In the genomic region with DNA sequence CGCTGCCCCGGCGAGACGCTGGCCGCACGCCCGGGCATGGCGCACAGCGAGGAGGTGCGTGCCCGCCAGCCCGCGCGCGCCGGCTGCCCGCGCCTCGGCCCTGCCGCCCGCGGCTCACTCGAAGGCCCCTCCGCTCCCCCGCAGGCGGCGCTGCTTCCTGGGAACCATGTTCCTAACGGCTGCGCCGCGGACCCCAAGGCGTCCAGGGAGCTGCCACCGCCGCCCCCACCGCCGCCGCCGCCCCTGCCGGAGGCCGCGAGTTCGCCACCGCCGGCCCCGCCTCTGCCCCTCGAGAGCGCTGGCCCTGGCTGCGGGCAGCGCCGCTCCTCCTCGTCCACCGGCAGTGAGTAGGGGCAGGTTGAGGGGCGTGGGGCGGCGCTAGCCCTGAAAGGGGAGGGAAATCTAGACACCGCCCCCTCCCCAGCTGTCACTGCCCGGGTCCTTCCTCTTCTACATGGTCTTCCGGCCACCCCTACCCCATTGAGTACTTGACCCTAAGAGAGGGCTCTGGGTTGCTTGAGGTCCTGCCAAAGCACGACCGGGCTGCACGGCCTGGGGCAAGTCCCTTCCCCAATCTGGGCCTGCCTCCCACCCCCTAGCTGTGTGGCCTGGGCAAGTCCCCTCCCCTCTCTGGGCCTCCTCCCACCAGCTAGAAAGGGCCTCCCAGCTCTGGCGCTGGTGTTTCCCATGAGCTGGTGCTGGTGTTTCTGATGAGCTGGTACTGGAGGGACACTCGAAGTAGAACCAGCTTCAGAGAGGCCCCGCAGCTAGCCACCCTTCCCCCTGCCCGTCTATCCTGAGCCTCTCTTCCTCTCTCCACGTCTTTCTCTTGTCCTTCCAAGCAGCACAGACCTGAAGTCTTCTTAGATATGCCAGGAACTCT, we compare ENCODE assay signal across 8 cellular contexts. TPM values are rescaled to one million over a fixed set of nuclear protein-coding genes. Genes with fewer than 3 reads are reported as not detected.
DNase-seq lines count a peak whose midpoint lies in the region; ATAC-seq, FAIRE-seq and TF ChIP-seq lines count a peak whose summit lies in the region.

No MANE protein-coding gene starts in this region.

- H3K9me3 ChIP-seq in keratinocyte (ENCODE audit: control insufficient read depth, low read depth, low read length), result no peaks in the 10 kb centered on the region

- H3K27me3 ChIP-seq in keratinocyte (ENCODE audit: control insufficient read depth, extremely low read depth, insufficient read depth, low read length), result peaks cover 55% of the 10 kb centered on the region

- no peak for TF ChIP-seq CTCF in keratinocyte (optimal IDR thresholded peaks at IDR 0.05 in 1 of 3, IDR thresholded peaks at IDR 0.05 in 1 of 3, conservative IDR thresholded peaks at IDR 0.05 in 1 of 3; ENCODE audit: extremely low read depth in 1 of 3, insufficient read depth in 2 of 3, low read length in 3 of 3)

- peaks cover 29% of the 10 kb centered on the region for H3K4me1 Mint-ChIP-seq in activated T-cell treated with anti-CD3 and anti-CD28 coated beads, Interleukin-2, amount 50 U/mL, for 4 hours (ENCODE audit: low read depth)

- dilution Hi-C loops in keratinocyte (cut with MboI; ENCODE audit: extremely low pct_ligation_motif_present, low sequenced_read_pairs), result no loop called here

- no peak overlapping the region for H3K9ac ChIP-seq in keratinocyte (ENCODE audit: control insufficient read depth, extremely low read depth, insufficient read depth, low read length)

- no peaks in the 10 kb centered on the region for H3K36me3 Mint-ChIP-seq in activated T-cell treated with anti-CD3 and anti-CD28 coated beads, Interleukin-2, amount 50 U/mL, for 4 hours (ENCODE audit: insufficient read depth)

- no peaks in the 10 kb centered on the region for H3K9me3 Mint-ChIP-seq in activated T-cell treated with anti-CD3 and anti-CD28 coated beads, Interleukin-2, amount 50 U/mL, for 4 hours

- ATAC-seq in activated T-cell treated with anti-CD3 and anti-CD28 coated beads, Interleukin-2, amount 50 U/mL, for 4 hours, result peak; percentile 38 to 53
- ATAC-seq in GM18867 (IDR thresholded peaks at IDR 0.05; ENCODE audit: unreplicated experiment) (no peak), HG02840 (IDR thresholded peaks at IDR 0.05; ENCODE audit: low FRiP score, unreplicated experiment) (no peak)

- no peaks in the 10 kb centered on the region for H3K79me2 ChIP-seq in keratinocyte (ENCODE audit: control insufficient read depth, insufficient read depth, low read length)

- H3K9me1 ChIP-seq in keratinocyte (ENCODE audit: control insufficient read depth, extremely low read depth, insufficient read depth, low read length), result no peaks in the 10 kb centered on the region

- H3K4me2 ChIP-seq in keratinocyte (ENCODE audit: control insufficient read depth, extremely low read depth, insufficient read depth, low read depth, low read length), result peak overlapping the region; percentile 22

- no peak overlapping the region for H3K27ac ChIP-seq in keratinocyte (ENCODE audit: control insufficient read depth, insufficient read depth, low read length)

- H3K4me3 Mint-ChIP-seq in activated T-cell treated with anti-CD3 and anti-CD28 coated beads, Interleukin-2, amount 50 U/mL, for 4 hours, result no peak overlapping the region

- H4K20me1 ChIP-seq in keratinocyte (ENCODE audit: control insufficient read depth, extremely low read depth, insufficient read depth, low read length), result no peaks in the 10 kb centered on the region

- no peak for FAIRE-seq in keratinocyte (lab: Jason Lieb, UNC)

- H2AFZ ChIP-seq in keratinocyte (ENCODE audit: control insufficient read depth, low read length), result no peak overlapping the region

- H3K27me3 Mint-ChIP-seq in activated T-cell treated with anti-CD3 and anti-CD28 coated beads, Interleukin-2, amount 50 U/mL, for 4 hours (ENCODE audit: low read depth), result peaks cover 56% of the 10 kb centered on the region

- DNase-seq in stimulated activated CD4-positive, alpha-beta T cell treated with anti-CD3 and anti-CD28 coated beads, Interleukin-4, amount 100 ng/mL, for 24 hours, result peak; percentile 32
- DNase-seq in stimulated activated CD4-positive, alpha-beta T cell treated with anti-CD3 and anti-CD28 coated beads, Interleukin-15, amount 100 ng/mL, for 24 hours, result no peak
- DNase-seq in activated T-cell treated with anti-CD3 and anti-CD28 coated beads, Interleukin-2, amount 50 U/mL, for 4 hours, result no peak
- DNase-seq in keratinocyte (ENCODE audit: low read depth, low spot score) (no peak), KG1 (lab: John Stamatoyannopoulos, UW) (no peak), GM19240 (ENCODE audit: insufficient read length, low spot score) (no peak)

- no peak overlapping the region for H3K4me3 ChIP-seq in keratinocyte (ENCODE audit: control insufficient read depth in 2 of 3, extremely low read depth in 1 of 3, insufficient read depth in 2 of 3, low read depth in 1 of 3, low read length in 3 of 3)

- H3K36me3 ChIP-seq in keratinocyte (ENCODE audit: control insufficient read depth in 2 of 2, extremely low read depth in 1 of 2, insufficient read depth in 2 of 2, low read length in 2 of 2), result no peaks in the 10 kb centered on the region

- no peaks in the 10 kb centered on the region for H3K4me1 ChIP-seq in keratinocyte (ENCODE audit: control insufficient read depth, extremely low read depth, insufficient read depth, low read length)

RNA-seq across cellular contexts. Expression of a gene that starts 17.0 kb away (rescaled TPM):
- 100 to 1,000 TPM; 137 to 149 (median 145) TPM for total RNA-seq in activated T-cell treated with anti-CD3 and anti-CD28 coated beads, Interleukin-2, amount 50 U/mL, for 4 hours
- polyA plus RNA-seq in keratinocyte, result 12.2 to 35.8 TPM (median 12.4 TPM) in 3 replicates
- 7.1 TPM for polyA plus RNA-seq in keratinocyte (2011; ENCODE audit: low read depth)
- polyA plus RNA-seq in keratinocyte (2011; cell fraction: cytosol; rRNA removed), result 3.6 and 6.6 TPM in 2 replicates
- 100 and 140 TPM in 2 replicates for polyA plus RNA-seq in keratinocyte (2011; cell fraction: nucleus; rRNA removed)
- polyA plus RNA-seq in keratinocyte (2012; ENCODE audit: low replicate concordance), result 16.7 and 29.9 TPM in 2 replicates
- 11.3 to 20.1 TPM (median 11.4 TPM) in 3 replicates for polyA minus RNA-seq in keratinocyte
- 6.1 TPM for polyA minus RNA-seq in keratinocyte (2011; cell fraction: cytosol; rRNA and poly(A)+ RNA removed)
- polyA minus RNA-seq in keratinocyte (2011; cell fraction: nucleus; rRNA and poly(A)+ RNA removed), result 17.1 and 23.7 TPM in 2 replicates

RNA-seq across cellular contexts. Expression of a gene that starts 24.4 kb away (rescaled TPM):
- total RNA-seq in activated T-cell treated with anti-CD3 and anti-CD28 coated beads, Interleukin-2, amount 50 U/mL, for 4 hours, result under 1 TPM; 0.42 to 0.76 (median 0.60) TPM
- polyA plus RNA-seq in keratinocyte, result 0.47 to 3.6 TPM (median 1.2 TPM) in 3 replicates
- 4.3 TPM for polyA plus RNA-seq in keratinocyte (2011; ENCODE audit: low read depth)
- 1.0 and 4.6 TPM in 2 replicates for polyA plus RNA-seq in keratinocyte (2011; cell fraction: cytosol; rRNA removed)
- polyA plus RNA-seq in keratinocyte (2011; cell fraction: nucleus; rRNA removed), result 7.3 and 11.3 TPM in 2 replicates
- polyA plus RNA-seq in keratinocyte (2012; ENCODE audit: low replicate concordance), result 2.4 and 17.9 TPM in 2 replicates
- polyA minus RNA-seq in keratinocyte, result 0.48 to 4.3 TPM (median 2.2 TPM) in 3 replicates
- 13.4 TPM for polyA minus RNA-seq in keratinocyte (2011; cell fraction: cytosol; rRNA and poly(A)+ RNA removed)
- polyA minus RNA-seq in keratinocyte (2011; cell fraction: nucleus; rRNA and poly(A)+ RNA removed), result 3.1 and 3.3 TPM in 2 replicates

RNA-seq across cellular contexts. Expression of a gene that starts 29.3 kb away (rescaled TPM):
- total RNA-seq in activated T-cell treated with anti-CD3 and anti-CD28 coated beads, Interleukin-2, amount 50 U/mL, for 4 hours, result not detected
- polyA plus RNA-seq in keratinocyte, result 30.1 to 51.6 TPM (median 33.9 TPM) in 3 replicates
- polyA plus RNA-seq in keratinocyte (2011; ENCODE audit: low read depth), result 20.4 TPM
- 32.5 and 63.3 TPM in 2 replicates for polyA plus RNA-seq in keratinocyte (2011; cell fraction: cytosol; rRNA removed)
- polyA plus RNA-seq in keratinocyte (2011; cell fraction: nucleus; rRNA removed), result 70.8 and 105 TPM in 2 replicates
- polyA plus RNA-seq in keratinocyte (2012; ENCODE audit: low replicate concordance), result 52.0 and 70.3 TPM in 2 replicates
- 26.9 to 42.5 TPM (median 37.1 TPM) in 3 replicates for polyA minus RNA-seq in keratinocyte
- polyA minus RNA-seq in keratinocyte (2011; cell fraction: cytosol; rRNA and poly(A)+ RNA removed), result 90.9 TPM
- 79.5 and 80.0 TPM in 2 replicates for polyA minus RNA-seq in keratinocyte (2011; cell fraction: nucleus; rRNA and poly(A)+ RNA removed)

RNA-seq across cellular contexts. Expression of a gene that starts 42.5 kb away (rescaled TPM):
- 1 to 10 TPM; 1.2 to 2.1 (median 1.4) TPM for total RNA-seq in activated T-cell treated with anti-CD3 and anti-CD28 coated beads, Interleukin-2, amount 50 U/mL, for 4 hours
- 11.8 to 27.7 TPM (median 13.4 TPM) in 3 replicates for polyA plus RNA-seq in keratinocyte
- polyA plus RNA-seq in keratinocyte (2011; ENCODE audit: low read depth), result 9.4 TPM
- 5.3 and 11.5 TPM in 2 replicates for polyA plus RNA-seq in keratinocyte (2011; cell fraction: cytosol; rRNA removed)
- polyA plus RNA-seq in keratinocyte (2011; cell fraction: nucleus; rRNA removed), result 67.6 and 102 TPM in 2 replicates
- 20.7 and 21.6 TPM in 2 replicates for polyA plus RNA-seq in keratinocyte (2012; ENCODE audit: low replicate concordance)
- polyA minus RNA-seq in keratinocyte, result 14.1 to 17.2 TPM (median 15.1 TPM) in 3 replicates
- polyA minus RNA-seq in keratinocyte (2011; cell fraction: cytosol; rRNA and poly(A)+ RNA removed), result 19.6 TPM
- 41.2 and 42.0 TPM in 2 replicates for polyA minus RNA-seq in keratinocyte (2011; cell fraction: nucleus; rRNA and poly(A)+ RNA removed)

RNA-seq across cellular contexts. Expression of a gene that starts 55.4 kb away (rescaled TPM):
- total RNA-seq in activated T-cell treated with anti-CD3 and anti-CD28 coated beads, Interleukin-2, amount 50 U/mL, for 4 hours, result 100 to 1,000 TPM in 2 of 3 donors, 10 to 100 TPM in 1; 92.8 to 112 (median 101) TPM
- polyA plus RNA-seq in keratinocyte, result 195 to 349 TPM (median 226 TPM) in 3 replicates
- 45.1 TPM for polyA plus RNA-seq in keratinocyte (2011; ENCODE audit: low read depth)
- polyA plus RNA-seq in keratinocyte (2011; cell fraction: cytosol; rRNA removed), result 181 and 317 TPM in 2 replicates
- polyA plus RNA-seq in keratinocyte (2011; cell fraction: nucleus; rRNA removed), result 182 and 242 TPM in 2 replicates
- polyA plus RNA-seq in keratinocyte (2012; ENCODE audit: low replicate concordance), result 89.4 and 275 TPM in 2 replicates
- 126 to 203 TPM (median 149 TPM) in 3 replicates for polyA minus RNA-seq in keratinocyte
- polyA minus RNA-seq in keratinocyte (2011; cell fraction: cytosol; rRNA and poly(A)+ RNA removed), result 156 TPM
- polyA minus RNA-seq in keratinocyte (2011; cell fraction: nucleus; rRNA and poly(A)+ RNA removed), result 79.8 and 80.3 TPM in 2 replicates

Comparison
In these comparisons a context has a peak if more than half of its experiments do, and no peak if none do; other contexts are left out.
1. ATAC-seq: peak in activated T-cell treated with anti-CD3 and anti-CD28 coated beads, Interleukin-2, amount 50 U/mL, for 4 hours (2 of 2); none in GM18867 (single experiment) and HG02840 (single experiment).